In genomic region chr11:1887451-1888346, GRCh38 we compare ENCODE assay signal across 14 cellular contexts. TPM values are rescaled to one million over a fixed set of nuclear protein-coding genes. Genes with fewer than 3 reads are reported as not detected.
DNase-seq lines count a peak whose midpoint lies in the region; ATAC-seq and TF ChIP-seq lines count a peak whose summit lies in the region.
"Had no signal": no experiment of that assay in that cellular context is flagged by ENCODE, and none has a peak within 500 bp of the region (broad histone marks: within the 10 kb centered on the region; RNA-seq: fewer than 3 reads in every experiment).

No MANE protein-coding gene starts in this region.

- H3K9me3 Mint-ChIP-seq in activated CD8-positive, alpha-beta memory T cell treated with anti-CD3 and anti-CD28 coated beads, Interleukin-2, amount 10 ng/mL, durations not matched to agents 7 days and 5 days (ENCODE audit: low read depth) = no peaks in the 10 kb centered on the region
- peaks cover 0 to 3% (median 0%) of the 10 kb centered on the region in 11 donors for H3K9me3 Mint-ChIP-seq in naive thymus-derived CD4-positive, alpha-beta T cell

- H3K4me2 ChIP-seq in BLaER1 = peak overlapping the region; percentile 99

- no peaks in the 10 kb centered on the region for H3K36me3 ChIP-seq in BLaER1
- H3K36me3 ChIP-seq in naive thymus-derived CD4-positive, alpha-beta T cell (ENCODE audit: control insufficient read depth in 2 of 3, insufficient read depth in 3 of 3, low read length in 3 of 3) = peaks cover 10 to 61% (median 18%) of the 10 kb centered on the region in 3 experiments
- H3K36me3 ChIP-seq: HAP-1 had no signal

- no peaks in the 10 kb centered on the region for H3K27me3 ChIP-seq in BLaER1
- H3K27me3 ChIP-seq in naive thymus-derived CD4-positive, alpha-beta T cell (ENCODE audit: control insufficient read depth in 2 of 2, insufficient read depth in 2 of 2, low read length in 2 of 2) = no peaks in the 10 kb centered on the region
- H3K27me3 ChIP-seq: adrenal gland had no signal

- no peaks in the 10 kb centered on the region for H3K27me3 Mint-ChIP-seq in activated CD8-positive, alpha-beta memory T cell treated with anti-CD3 and anti-CD28 coated beads, Interleukin-2, amount 10 ng/mL, durations not matched to agents 7 days and 5 days
- no peaks in the 10 kb centered on the region for H3K27me3 Mint-ChIP-seq in naive thymus-derived CD4-positive, alpha-beta T cell

- intact Hi-C loops in naive thymus-derived CD4-positive, alpha-beta T cell (cut with micrococcal nuclease) = loop anchor here in 1 of 2 donors (1.0 to 2.0 kb wide), 2 partner anchors 35 to 50 kb away; partner anchors contain the start of gene LSP1

- H4K20me1 ChIP-seq in BLaER1 = no peaks in the 10 kb centered on the region

- H3K4me3 Mint-ChIP-seq in activated CD8-positive, alpha-beta memory T cell treated with anti-CD3 and anti-CD28 coated beads, Interleukin-2, amount 10 ng/mL, durations not matched to agents 7 days and 5 days = no peak overlapping the region
- H3K4me3 Mint-ChIP-seq in naive thymus-derived CD4-positive, alpha-beta T cell = no peak overlapping the region

- POLR2A ChIA-PET in naive thymus-derived CD4-positive, alpha-beta T cell (lab: Charles Lee) = interaction anchor here (1.9 to 5.4 kb wide), 3 partner anchors 34 to 60 kb away, joined by 5 to 39 read pairs (median 23); partner anchors contain the start of gene LSP1

- peak; percentile 31 for DNase-seq in 8988T
- DNase-seq in activated CD8-positive, alpha-beta memory T cell treated with anti-CD3 and anti-CD28 coated beads, Interleukin-2, amount 10 ng/mL, durations not matched to agents 7 days and 5 days = no peak
- no peak for DNase-seq in naive thymus-derived CD4-positive, alpha-beta T cell
- DNase-seq in GM20000 (ENCODE audit: low spot score) = no peak
- DNase-seq: mesendoderm, NCI-H1105 treated with DMSO at 0.1 percent for 48 hours had no signal

- peak overlapping the region; percentile 88 for H3K27ac Mint-ChIP-seq in activated CD8-positive, alpha-beta memory T cell treated with anti-CD3 and anti-CD28 coated beads, Interleukin-2, amount 10 ng/mL, durations not matched to agents 7 days and 5 days
- H3K27ac Mint-ChIP-seq in naive thymus-derived CD4-positive, alpha-beta T cell = peak overlapping the region in 8 of 9 donors; percentile 82 to 91 (median 87)

- H3K36me3 Mint-ChIP-seq in activated CD8-positive, alpha-beta memory T cell treated with anti-CD3 and anti-CD28 coated beads, Interleukin-2, amount 10 ng/mL, durations not matched to agents 7 days and 5 days = peaks cover 12% of the 10 kb centered on the region
- peaks cover 0 to 18% (median 0%) of the 10 kb centered on the region in 5 donors for H3K36me3 Mint-ChIP-seq in naive thymus-derived CD4-positive, alpha-beta T cell

- CTCF ChIA-PET in activated CD8-positive, alpha-beta memory T cell treated with anti-CD3 and anti-CD28 coated beads, Interleukin-2, amount 10 ng/mL, durations not matched to agents 7 days and 5 days (lab: Charles Lee) = interaction anchor here (1.1 to 1.9 kb wide), 5 partner anchors 11 to 235 kb away, joined by 3 to 9 read pairs (median 4); no protein-coding TSS in a partner anchor
- CTCF ChIA-PET in naive thymus-derived CD4-positive, alpha-beta T cell (lab: Charles Lee) = interaction anchor here (1.1 to 1.5 kb wide), 4 partner anchors 12 to 194 kb away, joined by 3 read pairs; no protein-coding TSS in a partner anchor

- peak overlapping the region; percentile 79 for H3K9ac ChIP-seq in BLaER1

- peaks cover 70% of the 10 kb centered on the region for H3K4me1 ChIP-seq in BLaER1
- H3K4me1 ChIP-seq in naive thymus-derived CD4-positive, alpha-beta T cell (ENCODE audit: control insufficient read depth in 2 of 2, insufficient read depth in 2 of 2, low read length in 2 of 2) = peaks cover 33 to 34% of the 10 kb centered on the region in 2 donors
- H3K4me1 ChIP-seq: adrenal gland, HAP-1 had no signal

- no peak for ATAC-seq in activated CD8-positive, alpha-beta memory T cell treated with anti-CD3 and anti-CD28 coated beads, Interleukin-2, amount 10 ng/mL, durations not matched to agents 7 days and 5 days
- no peak for ATAC-seq in naive thymus-derived CD4-positive, alpha-beta T cell
- ATAC-seq in GM21423 (IDR thresholded peaks at IDR 0.05; ENCODE audit: unreplicated experiment) = no peak
- ATAC-seq in GM18873 (IDR thresholded peaks at IDR 0.05; ENCODE audit: low FRiP score, unreplicated experiment) = no peak

- no peaks in the 10 kb centered on the region for H3K9me3 ChIP-seq in BLaER1
- H3K9me3 ChIP-seq in naive thymus-derived CD4-positive, alpha-beta T cell (ENCODE audit: control insufficient read depth in 2 of 3, low read length in 3 of 3) = no peaks in the 10 kb centered on the region
- H3K9me3 ChIP-seq: adrenal gland, HAP-1 had no signal

- no peak overlapping the region for H3K4me3 ChIP-seq in BLaER1
- no peak overlapping the region for H3K4me3 ChIP-seq in naive thymus-derived CD4-positive, alpha-beta T cell (ENCODE audit: low read length)
- H3K4me3 ChIP-seq: adrenal gland, HAP-1 had no signal

- peaks cover 25% of the 10 kb centered on the region for H3K4me1 Mint-ChIP-seq in activated CD8-positive, alpha-beta memory T cell treated with anti-CD3 and anti-CD28 coated beads, Interleukin-2, amount 10 ng/mL, durations not matched to agents 7 days and 5 days
- peaks cover 11 to 46% (median 32%) of the 10 kb centered on the region in 7 donors for H3K4me1 Mint-ChIP-seq in naive thymus-derived CD4-positive, alpha-beta T cell

- TF ChIP-seq CTCF in GM20000 (IDR thresholded peaks at IDR 0.05; ENCODE audit: extremely low read depth, missing control alignments) = no peak

- peak overlapping the region; percentile 89 for H3K27ac ChIP-seq in BLaER1
- H3K27ac ChIP-seq in naive thymus-derived CD4-positive, alpha-beta T cell (ENCODE audit: low read depth, low read length) = peak overlapping the region; percentile 73
- H3K27ac ChIP-seq: epithelial cell of prostate had no signal

RNA-seq across cellular contexts. Expression of gene PRR33, which starts 4.0 kb away (rescaled TPM):
- total RNA-seq in activated CD8-positive, alpha-beta memory T cell treated with anti-CD3 and anti-CD28 coated beads, Interleukin-2, amount 10 ng/mL, durations not matched to agents 7 days and 5 days = not detected
- under 1 TPM in 2 of 5 experiments, not detected in 3; 0.07 to 0.10 TPM for total RNA-seq in naive thymus-derived CD4-positive, alpha-beta T cell
- polyA plus RNA-seq in naive thymus-derived CD4-positive, alpha-beta T cell = under 1 TPM in 1 of 2 donors, not detected in 1; 0.17 TPM
- total RNA-seq: osteocyte had no signal

RNA-seq across cellular contexts. Expression of gene TNNT3, which starts 31.8 kb away (rescaled TPM):
- total RNA-seq in activated CD8-positive, alpha-beta memory T cell treated with anti-CD3 and anti-CD28 coated beads, Interleukin-2, amount 10 ng/mL, durations not matched to agents 7 days and 5 days = 1 to 10 TPM; 1.1 to 7.6 TPM
- 10 to 100 TPM in 4 of 5 experiments, 1 to 10 TPM in 1; 9.8 to 37.1 (median 19.7) TPM for total RNA-seq in naive thymus-derived CD4-positive, alpha-beta T cell
- under 1 TPM in 1 of 2 donors, not detected in 1; 0.31 TPM for polyA plus RNA-seq in naive thymus-derived CD4-positive, alpha-beta T cell

RNA-seq across cellular contexts. Expression of gene LSP1, which starts 34.8 kb away (rescaled TPM):
- total RNA-seq in activated CD8-positive, alpha-beta memory T cell treated with anti-CD3 and anti-CD28 coated beads, Interleukin-2, amount 10 ng/mL, durations not matched to agents 7 days and 5 days = 100 to 1,000 TPM; 574 to 702 TPM
- 100 to 1,000 TPM; 248 to 578 (median 289) TPM for total RNA-seq in naive thymus-derived CD4-positive, alpha-beta T cell
- 100 to 1,000 TPM; 295 to 394 TPM for polyA plus RNA-seq in naive thymus-derived CD4-positive, alpha-beta T cell

RNA-seq across cellular contexts. Expression of gene TNNI2, which starts 48.9 kb away (rescaled TPM):
- 1 to 10 TPM in 1 of 2 experiments, not detected in 1; 1.0 TPM for total RNA-seq in activated CD8-positive, alpha-beta memory T cell treated with anti-CD3 and anti-CD28 coated beads, Interleukin-2, amount 10 ng/mL, durations not matched to agents 7 days and 5 days
- 1 to 10 TPM in 1 of 5 experiments, under 1 TPM in 1, not detected in 3; 0.61 to 8.8 TPM for total RNA-seq in naive thymus-derived CD4-positive, alpha-beta T cell
- under 1 TPM in 1 of 2 donors, not detected in 1; 0.46 TPM for polyA plus RNA-seq in naive thymus-derived CD4-positive, alpha-beta T cell
- total RNA-seq: Right ventricle myocardium superior had no signal

RNA-seq across cellular contexts. Expression of gene SYT8, which starts 52.9 kb away (rescaled TPM):
- not detected for total RNA-seq in activated CD8-positive, alpha-beta memory T cell treated with anti-CD3 and anti-CD28 coated beads, Interleukin-2, amount 10 ng/mL, durations not matched to agents 7 days and 5 days
- total RNA-seq in naive thymus-derived CD4-positive, alpha-beta T cell = not detected
- polyA plus RNA-seq in naive thymus-derived CD4-positive, alpha-beta T cell = not detected
- total RNA-seq: Right ventricle myocardium superior had no signal
